In genomic region chr5:172423379-172424110, GRCh38 we compare ENCODE assay signal across 2 cellular contexts.
TF ChIP-seq lines count a peak whose summit lies in the region.

No MANE protein-coding gene starts in this region.

TF ChIP-seq in A549, 52 proteins besides CTCF, POLR2A, EP300 and RAD21 (continued from another document):
- peak; percentile 49; the same call in 1 of the 2 replicates for TF ChIP-seq USF2 (IDR thresholded peaks at IDR 0.05)

TF ChIP-seq in K562, 482 proteins besides CTCF, POLR2A, EP300 and RAD21 (continued from another document):
- TF ChIP-seq, protein P1, sequence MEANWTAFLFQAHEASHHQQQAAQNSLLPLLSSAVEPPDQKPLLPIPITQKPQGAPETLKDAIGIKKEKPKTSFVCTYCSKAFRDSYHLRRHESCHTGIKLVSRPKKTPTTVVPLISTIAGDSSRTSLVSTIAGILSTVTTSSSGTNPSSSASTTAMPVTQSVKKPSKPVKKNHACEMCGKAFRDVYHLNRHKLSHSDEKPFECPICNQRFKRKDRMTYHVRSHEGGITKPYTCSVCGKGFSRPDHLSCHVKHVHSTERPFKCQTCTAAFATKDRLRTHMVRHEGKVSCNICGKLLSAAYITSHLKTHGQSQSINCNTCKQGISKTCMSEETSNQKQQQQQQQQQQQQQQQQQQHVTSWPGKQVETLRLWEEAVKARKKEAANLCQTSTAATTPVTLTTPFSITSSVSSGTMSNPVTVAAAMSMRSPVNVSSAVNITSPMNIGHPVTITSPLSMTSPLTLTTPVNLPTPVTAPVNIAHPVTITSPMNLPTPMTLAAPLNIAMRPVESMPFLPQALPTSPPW (CRISPR knock-in tag; IDR thresholded peaks at IDR 0.05), result peak; percentile 54
- TF ChIP-seq NFYB (IDR thresholded peaks at IDR 0.05; ENCODE audit: extremely low read depth, insufficient read length), result peak; percentile 75
- TF ChIP-seq ETV5 (CRISPR knock-in tag; IDR thresholded peaks at IDR 0.05; ENCODE audit: low read depth), result no peak
- TF ChIP-seq L3MBTL2 (IDR thresholded peaks at IDR 0.05), result 0 out of 2 replicates have a peak, but pooled peaks have one; percentile 25
- no peak for TF ChIP-seq HNRNPUL1 (IDR thresholded peaks at IDR 0.05; ENCODE audit: low read length)
- no peak for TF ChIP-seq CAMTA2 (CRISPR knock-in tag; conservative IDR thresholded peaks at IDR 0.05)
- TF ChIP-seq KAT7 (CRISPR knock-in tag; IDR thresholded peaks at IDR 0.05; ENCODE audit: borderline replicate concordance), result no peak
- peak; percentile 33 for TF ChIP-seq FOS (IDR thresholded peaks at IDR 0.05; ENCODE audit: extremely low read depth, insufficient read length)
- TF ChIP-seq, protein P2, sequence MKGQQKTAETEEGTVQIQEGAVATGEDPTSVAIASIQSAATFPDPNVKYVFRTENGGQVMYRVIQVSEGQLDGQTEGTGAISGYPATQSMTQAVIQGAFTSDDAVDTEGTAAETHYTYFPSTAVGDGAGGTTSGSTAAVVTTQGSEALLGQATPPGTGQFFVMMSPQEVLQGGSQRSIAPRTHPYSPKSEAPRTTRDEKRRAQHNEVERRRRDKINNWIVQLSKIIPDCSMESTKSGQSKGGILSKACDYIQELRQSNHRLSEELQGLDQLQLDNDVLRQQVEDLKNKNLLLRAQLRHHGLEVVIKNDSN (CRISPR knock-in tag; IDR thresholded peaks at IDR 0.05), result peak; percentile 48; the same call in 1 of the 2 replicates
- peak; percentile 67 for TF ChIP-seq USF2 (CRISPR knock-in tag; IDR thresholded peaks at IDR 0.05)
- TF ChIP-seq, protein P3, sequence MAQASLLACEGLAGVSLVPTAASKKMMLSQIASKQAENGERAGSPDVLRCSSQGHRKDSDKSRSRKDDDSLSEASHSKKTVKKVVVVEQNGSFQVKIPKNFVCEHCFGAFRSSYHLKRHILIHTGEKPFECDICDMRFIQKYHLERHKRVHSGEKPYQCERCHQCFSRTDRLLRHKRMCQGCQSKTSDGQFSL (CRISPR knock-in tag; IDR thresholded peaks at IDR 0.05), result no peak
- TF ChIP-seq, protein P3 (tag; IDR thresholded peaks at IDR 0.05), result 0 out of 4 replicates have a peak, but pooled peaks of 1 of the 2 experiments have one; percentile 41
- TF ChIP-seq RAD51 (IDR thresholded peaks at IDR 0.05; ENCODE audit: borderline replicate concordance, low read depth), result peak; percentile 72
